Comparison of ENCODE assay signal across 20 cellular contexts in the genomic region with DNA sequence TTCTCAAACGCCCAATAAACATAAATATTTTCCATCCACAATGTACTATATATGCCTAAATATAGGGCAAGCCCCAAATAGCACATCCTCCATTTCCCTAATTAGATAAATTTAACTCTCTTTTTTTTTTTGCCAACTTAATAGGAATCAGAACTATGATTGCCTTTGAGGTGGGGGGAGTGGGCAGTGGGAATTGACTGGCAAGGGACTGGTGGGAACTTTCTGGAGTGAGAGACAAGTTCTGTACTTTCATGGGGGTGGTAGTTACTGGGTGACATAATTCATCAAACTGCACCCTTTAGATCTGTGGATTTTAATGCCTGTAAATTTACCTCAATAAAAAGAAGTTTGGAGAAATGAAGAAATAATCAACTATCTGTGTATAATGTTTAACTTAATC.
"Had no signal": no experiment of that assay in that cellular context is flagged by ENCODE, and none has a peak within 500 bp of the region (broad histone marks: within the 10 kb centered on the region; RNA-seq: fewer than 3 reads in every experiment).

No MANE protein-coding gene starts in this region.

- H3K9me3 ChIP-seq: mucosa of descending colon, neutrophil, right lobe of liver, uterus had no signal

- ATAC-seq: mucosa of descending colon; natural killer cell treated with Interleukin-12 subunit alpha and Interleukin-12 subunit beta and Interleukin-15 and Interleukin-18, amount 100 ng/mL, for 72 hours; psoas muscle; right lobe of liver; stimulated activated naive B cell treated with anti-CD40 and anti-IgM and Interleukin-4, amounts not matched to agents 10 μg/mL and 1 μg/mL and 100 μg/mL, for 72 hours; stimulated activated naive CD8-positive, alpha-beta T cell treated with anti-CD3 and anti-CD28 coated beads, Interleukin-15, Interleukin-2, amounts not matched to agents 100 U/mL and 50 U/mL, for 24 hours had no signal

- H3K27ac ChIP-seq: hepatocyte, neutrophil, parathyroid adenoma, psoas muscle, right lobe of liver, stomach, tibial nerve, uterus had no signal

- DNase-seq: midbrain; mucosa of descending colon; naive thymus-derived CD4-positive, alpha-beta T cell; occipital lobe; psoas muscle; right lobe of liver; stimulated activated CD4-positive, alpha-beta T cell treated with anti-CD3 and anti-CD28 coated beads, Interleukin-12 subunit alpha, Interleukin-12 subunit beta, amount 100 ng/mL, for 4 hours; stimulated activated CD4-positive, alpha-beta T cell treated with anti-CD3 and anti-CD28 coated beads, Interleukin-15, amount 100 ng/mL, for 24 hours; stimulated activated CD4-positive, alpha-beta T cell treated with anti-CD3 and anti-CD28 coated beads, Interleukin-2, amount 100 ng/mL, for 24 hours; stimulated activated CD4-positive, alpha-beta T cell treated with anti-CD3 and anti-CD28 coated beads, Interleukin-4, amount 100 ng/mL, for 1 hour; stimulated activated naive B cell treated with anti-CD40 and anti-IgM and Interleukin-4, amounts not matched to agents 10 μg/mL and 1 μg/mL and 100 μg/mL, for 72 hours; stimulated activated naive CD8-positive, alpha-beta T cell treated with anti-CD3 and anti-CD28 coated beads, Interleukin-15, Interleukin-2, amounts not matched to agents 100 U/mL and 50 U/mL, for 24 hours; stomach; uterus had no signal

- H3K4me3 ChIP-seq: hepatocyte, mucosa of descending colon, psoas muscle, right atrium auricular region, right lobe of liver, stomach, tibial nerve, uterus had no signal

- H3K27me3 ChIP-seq: hepatocyte, neutrophil, right atrium auricular region, right lobe of liver, stomach, tibial nerve, uterus had no signal

- H3K79me2 ChIP-seq: hepatocyte, parathyroid adenoma had no signal

- H3K4me1 ChIP-seq: parathyroid adenoma, right lobe of liver, uterus had no signal

- H2AFZ ChIP-seq: hepatocyte, parathyroid adenoma had no signal

- H3K9ac ChIP-seq: parathyroid adenoma had no signal

- H3K36me3 ChIP-seq: right atrium auricular region, uterus had no signal

- H3K4me2 ChIP-seq: hepatocyte had no signal
